ENCODE assay signal across 8 cellular contexts in genomic region chr6:163170294-163170883, GRCh38.
DNase-seq lines count a peak whose midpoint lies in the region; ATAC-seq and TF ChIP-seq lines count a peak whose summit lies in the region.

No MANE protein-coding gene starts in this region.

- CTCF ChIA-PET in activated naive CD4-positive, alpha-beta T cell treated with anti-CD3 and anti-CD28 coated beads for 36 hours (lab: Charles Lee): interaction anchor here (0.6 to 2.0 kb wide), 9 partner anchors 9 to 1758 kb away, joined by 3 to 7 read pairs (median 3); no protein-coding TSS in a partner anchor

- H3K4me3 ChIP-seq in Peyer's patch: no peak overlapping the region
- no peak overlapping the region for H3K4me3 ChIP-seq in esophagus muscularis mucosa

- no peaks in the 10 kb centered on the region for H3K9me3 Mint-ChIP-seq in activated naive CD4-positive, alpha-beta T cell treated with anti-CD3 and anti-CD28 coated beads for 36 hours

- H3K27ac Mint-ChIP-seq in activated naive CD4-positive, alpha-beta T cell treated with anti-CD3 and anti-CD28 coated beads for 36 hours: no peak overlapping the region

- intact Hi-C loops in activated naive CD4-positive, alpha-beta T cell treated with anti-CD3 and anti-CD28 coated beads for 36 hours (cut with micrococcal nuclease): loop anchor here (1.0 to 10.0 kb wide), 4 partner anchors 247 to 786 kb away; partner anchors contain the start of genes PACRG and PRKN
- intact Hi-C loops in esophagus muscularis mucosa (cut with DNase I): no loop called here

- no peaks in the 10 kb centered on the region for H3K27me3 ChIP-seq in Peyer's patch
- no peaks in the 10 kb centered on the region for H3K27me3 ChIP-seq in esophagus muscularis mucosa

- no peaks in the 10 kb centered on the region for H3K4me1 ChIP-seq in Peyer's patch
- H3K4me1 ChIP-seq in esophagus muscularis mucosa: no peaks in the 10 kb centered on the region

- peak; percentile 33 for DNase-seq in activated naive CD4-positive, alpha-beta T cell treated with anti-CD3 and anti-CD28 coated beads for 36 hours
- DNase-seq in activated naive CD4-positive, alpha-beta T cell treated with anti-CD3 and anti-CD28 coated beads, Interleukin-2, amount 50 U/mL, for 16 hours: no peak
- no peak for DNase-seq in Peyer's patch
- DNase-seq in esophagus muscularis mucosa (ENCODE audit: extremely low spot score): no peak
- peak; percentile 27 to 35 for DNase-seq in stimulated activated CD4-positive, alpha-beta T cell treated with anti-CD3 and anti-CD28 coated beads, Interleukin-2, amount 100 ng/mL, for 24 hours
- DNase-seq in amygdala (lab: John Stamatoyannopoulos, UW): no peak

- H3K36me3 ChIP-seq in Peyer's patch: no peaks in the 10 kb centered on the region
- no peaks in the 10 kb centered on the region for H3K36me3 ChIP-seq in esophagus muscularis mucosa

- no peak for TF ChIP-seq POLR2A in Peyer's patch (IDR thresholded peaks at IDR 0.05)
- no peak for TF ChIP-seq POLR2A in esophagus muscularis mucosa (IDR thresholded peaks at IDR 0.05; ENCODE audit: low read depth)

- WGBS in esophagus muscularis mucosa: 92% methylated on average over 14 of the region's 14 CpGs

- H3K4me3 Mint-ChIP-seq in activated naive CD4-positive, alpha-beta T cell treated with anti-CD3 and anti-CD28 coated beads for 36 hours: no peak overlapping the region

- H3K27me3 Mint-ChIP-seq in activated naive CD4-positive, alpha-beta T cell treated with anti-CD3 and anti-CD28 coated beads for 36 hours (ENCODE audit: low read depth): peaks cover 7% of the 10 kb centered on the region

- no peak overlapping the region for H3K27ac ChIP-seq in Peyer's patch
- H3K27ac ChIP-seq in esophagus muscularis mucosa (replicated peaks in 1 of 4): no peak overlapping the region

- no peaks in the 10 kb centered on the region for H3K9me3 ChIP-seq in Peyer's patch
- H3K9me3 ChIP-seq in esophagus muscularis mucosa: peaks cover 0 to 3% (median 0%) of the 10 kb centered on the region in 4 donors

- H3K4me1 Mint-ChIP-seq in activated naive CD4-positive, alpha-beta T cell treated with anti-CD3 and anti-CD28 coated beads for 36 hours (ENCODE audit: low read depth): no peaks in the 10 kb centered on the region

- TF ChIP-seq EP300 in esophagus muscularis mucosa (IDR thresholded peaks at IDR 0.05): no peak

- peak; percentile 75 for ATAC-seq in HG02678 (IDR thresholded peaks at IDR 0.05; ENCODE audit: unreplicated experiment)
- ATAC-seq in HG02763 (IDR thresholded peaks at IDR 0.05; ENCODE audit: unreplicated experiment): no peak

- H3K36me3 Mint-ChIP-seq in activated naive CD4-positive, alpha-beta T cell treated with anti-CD3 and anti-CD28 coated beads for 36 hours (ENCODE audit: low read depth): no peaks in the 10 kb centered on the region

- TF ChIP-seq CTCF in Peyer's patch (IDR thresholded peaks at IDR 0.05) (peak in 4 of 6 experiments; percentile 9 to 49 (median 14)), esophagus muscularis mucosa (IDR thresholded peaks at IDR 0.05) (peak; percentile 28 to 57 (median 34))

Comparison
In these comparisons a context has a peak if more than half of its experiments do, and no peak if none do; other contexts are left out.
1. DNase-seq: peak in activated naive CD4-positive, alpha-beta T cell treated with anti-CD3 and anti-CD28 coated beads for 36 hours (single experiment) and stimulated activated CD4-positive, alpha-beta T cell treated with anti-CD3 and anti-CD28 coated beads, Interleukin-2, amount 100 ng/mL, for 24 hours (2 of 2); none in activated naive CD4-positive, alpha-beta T cell treated with anti-CD3 and anti-CD28 coated beads, Interleukin-2, amount 50 U/mL, for 16 hours (single experiment), Peyer's patch (0 of 3), esophagus muscularis mucosa (single experiment) and amygdala (0 of 56).